9 cellular contexts compared by ENCODE assay signal in the genomic region with DNA sequence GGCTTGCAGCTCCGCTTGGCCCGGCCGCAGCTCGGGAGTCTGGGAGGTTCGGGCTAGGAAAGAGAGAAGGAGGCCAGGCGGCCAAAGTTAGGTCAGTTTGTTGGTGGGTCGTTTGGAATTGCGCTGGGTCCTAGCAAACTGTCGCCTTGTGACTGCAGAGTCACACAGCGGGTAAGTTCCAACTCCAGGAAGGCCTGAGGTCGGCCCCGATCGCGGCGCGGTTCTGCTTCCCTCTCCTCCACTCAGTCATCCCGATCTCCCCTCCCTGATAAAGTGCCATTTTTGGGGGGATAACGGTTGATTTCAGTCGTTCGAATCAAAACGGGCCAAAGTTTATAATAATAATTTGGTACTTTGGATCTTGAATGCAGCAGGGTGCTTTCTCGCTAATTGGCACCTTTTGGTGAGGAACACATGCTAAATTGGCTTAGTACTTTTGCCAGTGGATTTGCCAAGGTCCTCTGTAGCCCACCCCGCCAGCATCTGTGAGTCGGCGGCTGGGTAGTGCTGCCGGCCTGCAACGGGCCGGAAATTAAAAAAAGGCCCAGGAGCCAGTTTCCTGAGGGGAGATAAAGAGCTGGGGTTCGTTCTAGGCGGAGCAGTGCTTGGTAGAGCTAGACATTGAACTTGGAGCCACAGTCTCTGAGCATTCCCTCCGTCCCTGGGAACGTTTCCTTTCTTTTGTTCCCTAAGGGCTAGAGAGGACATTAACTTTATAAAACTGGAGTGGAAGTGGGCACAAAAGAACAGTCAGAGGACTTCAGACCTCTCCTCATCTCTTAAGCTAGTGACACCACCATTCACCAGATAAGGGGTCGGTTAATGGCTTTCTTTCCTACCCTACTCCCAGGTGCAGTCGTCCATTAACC. TPM values are rescaled to one million over a fixed set of nuclear protein-coding genes. Genes with fewer than 3 reads are reported as not detected.
DNase-seq lines count a peak whose midpoint lies in the region; ATAC-seq, FAIRE-seq and TF ChIP-seq lines count a peak whose summit lies in the region.
"Had no signal": no experiment of that assay in that cellular context is flagged by ENCODE, and none has a peak within 500 bp of the region (broad histone marks: within the 10 kb centered on the region; RNA-seq: fewer than 3 reads in every experiment).

No MANE protein-coding gene starts in this region.

- TF ChIP-seq POLR2A in endothelial cell of umbilical vein (IDR thresholded peaks at IDR 0.05; ENCODE audit: low read depth, low read length), result peak; percentile 64

- TSS peak; percentile 98 for BruUV-seq in endothelial cell of umbilical vein (replicated peaks; lab: Mats Ljungman, UMichigan)

- peaks cover 13% of the 10 kb centered on the region for H4K20me1 ChIP-seq in endothelial cell of umbilical vein (replicated peaks; ENCODE audit: control insufficient read depth, extremely low read depth, insufficient read depth, low read length)

- no peaks in the 10 kb centered on the region for H3K9me3 ChIP-seq in endothelial cell of umbilical vein (replicated peaks; ENCODE audit: control insufficient read depth, insufficient read depth, low read length)
- H3K9me3 ChIP-seq in naive thymus-derived CD4-positive, alpha-beta T cell (ENCODE audit: control insufficient read depth in 2 of 3, low read length in 3 of 3), result no peaks in the 10 kb centered on the region

- H3K79me2 ChIP-seq in endothelial cell of umbilical vein (ENCODE audit: control insufficient read depth, insufficient read depth, low read length), result peaks cover 58% of the 10 kb centered on the region

- no peak overlapping the region for H2AFZ ChIP-seq in endothelial cell of umbilical vein (ENCODE audit: low read depth, low read length)

- TF ChIP-seq CTCF in endothelial cell of umbilical vein (IDR thresholded peaks at IDR 0.05; ENCODE audit: extremely low read depth in 1 of 2, insufficient read depth in 1 of 2, low read depth in 1 of 2, low read length in 2 of 2), result no peak

- H3K4me1 ChIP-seq in endothelial cell of umbilical vein (ENCODE audit: control insufficient read depth, extremely low read depth, insufficient read depth, low read length), result peaks cover 22% of the 10 kb centered on the region
- H3K4me1 ChIP-seq in naive thymus-derived CD4-positive, alpha-beta T cell (ENCODE audit: control insufficient read depth in 2 of 2, insufficient read depth in 2 of 2, low read length in 2 of 2), result peaks cover 43 to 46% of the 10 kb centered on the region in 2 donors

- H3K27me3 ChIP-seq in endothelial cell of umbilical vein (ENCODE audit: control insufficient read depth in 2 of 2, insufficient read depth in 2 of 2, low read length in 2 of 2), result peaks cover 0 to 1% of the 10 kb centered on the region in 2 experiments
- no peaks in the 10 kb centered on the region for H3K27me3 ChIP-seq in naive thymus-derived CD4-positive, alpha-beta T cell (ENCODE audit: control insufficient read depth in 2 of 2, insufficient read depth in 2 of 2, low read length in 2 of 2)

- CTCF ChIA-PET in endothelial cell of umbilical vein (lab: Charles Lee), result interaction anchor here (0.7 to 1.8 kb wide), 5 partner anchors 34 to 78 kb away, joined by 4 to 8 read pairs (median 4); no protein-coding TSS in a partner anchor
- CTCF ChIA-PET in naive thymus-derived CD4-positive, alpha-beta T cell (lab: Charles Lee), result interaction anchor here (0.7 to 0.8 kb wide), 2 partner anchors 79 to 91 kb away, joined by 3 read pairs; no protein-coding TSS in a partner anchor

- H3K4me3 Mint-ChIP-seq in naive thymus-derived CD4-positive, alpha-beta T cell, result peak overlapping the region; percentile 81 to 93 (median 90)

- peak overlapping the region; percentile 55 to 97 (median 90) for H3K27ac Mint-ChIP-seq in naive thymus-derived CD4-positive, alpha-beta T cell

- FAIRE-seq in endothelial cell of umbilical vein (lab: Jason Lieb, UNC), result peak; percentile 74
- FAIRE-seq: colon had no signal

- H3K27me3 Mint-ChIP-seq in naive thymus-derived CD4-positive, alpha-beta T cell, result no peaks in the 10 kb centered on the region

- peak overlapping the region; percentile 69 to 78 (median 69) for H3K4me3 ChIP-seq in endothelial cell of umbilical vein (replicated peaks in 1 of 3; ENCODE audit: insufficient read depth in 1 of 3, low read depth in 1 of 3, low read length in 3 of 3)
- H3K4me3 ChIP-seq in naive thymus-derived CD4-positive, alpha-beta T cell (ENCODE audit: low read length), result peak overlapping the region; percentile 72

- peak overlapping the region; percentile 92 for H3K4me2 ChIP-seq in endothelial cell of umbilical vein (ENCODE audit: insufficient read depth, low read length)

- H3K27ac ChIP-seq in endothelial cell of umbilical vein (ENCODE audit: insufficient read depth, low read depth, low read length), result peak overlapping the region; percentile 83
- peak overlapping the region; percentile 95 for H3K27ac ChIP-seq in naive thymus-derived CD4-positive, alpha-beta T cell (ENCODE audit: low read depth, low read length)

- H3K36me3 Mint-ChIP-seq in naive thymus-derived CD4-positive, alpha-beta T cell, result peaks cover 0 to 16% (median 7%) of the 10 kb centered on the region in 5 donors

- POLR2A ChIA-PET in endothelial cell of umbilical vein (lab: Charles Lee), result interaction anchor here (0.6 to 1.0 kb wide), 3 partner anchors 10 to 1520 kb away, joined by 4 to 5 read pairs (median 5); no protein-coding TSS in a partner anchor
- POLR2A ChIA-PET in naive thymus-derived CD4-positive, alpha-beta T cell (lab: Charles Lee), result interaction anchor here (0.7 to 1.5 kb wide), 5 partner anchors 46 to 74 kb away, joined by 3 to 5 read pairs (median 3); partner anchors contain the start of gene YDJC

- H3K36me3 ChIP-seq in endothelial cell of umbilical vein (ENCODE audit: control insufficient read depth in 2 of 2, extremely low read depth in 1 of 2, insufficient read depth in 2 of 2, low read length in 2 of 2), result peaks cover 0 to 3% of the 10 kb centered on the region in 2 experiments
- H3K36me3 ChIP-seq in naive thymus-derived CD4-positive, alpha-beta T cell (ENCODE audit: control insufficient read depth in 2 of 3, insufficient read depth in 3 of 3, low read length in 3 of 3), result peaks cover 0 to 10% (median 0%) of the 10 kb centered on the region in 3 experiments

- H3K4me1 Mint-ChIP-seq in naive thymus-derived CD4-positive, alpha-beta T cell, result peaks cover 40 to 63% (median 49%) of the 10 kb centered on the region in 7 donors

- peak; percentile 28 for ATAC-seq in HG03196 (IDR thresholded peaks at IDR 0.05; ENCODE audit: unreplicated experiment)
- peak; percentile 39 for ATAC-seq in naive thymus-derived CD4-positive, alpha-beta T cell
- no peak for ATAC-seq in HG02884 (IDR thresholded peaks at IDR 0.05; ENCODE audit: unreplicated experiment)

- H3K9me1 ChIP-seq in endothelial cell of umbilical vein (replicated peaks; ENCODE audit: control insufficient read depth, extremely low read depth, insufficient read depth, low read length), result no peaks in the 10 kb centered on the region

- intact Hi-C loops in endothelial cell of umbilical vein (cut with micrococcal nuclease), result no loop called here
- intact Hi-C loops in naive thymus-derived CD4-positive, alpha-beta T cell (cut with micrococcal nuclease), result no loop called here

- DNase-seq in DMS53 (lab: John Stamatoyannopoulos, UW), result peak; percentile 31
- no peak for DNase-seq in DMS53 treated with DMSO at 0.1 percent for 48 hours (lab: John Stamatoyannopoulos, UW; ENCODE audit: unreplicated experiment)
- peak; percentile 49 for DNase-seq in UCSD-AML1 (lab: John Stamatoyannopoulos, UW; ENCODE audit: unreplicated experiment)
- peak; percentile 57 for DNase-seq in endothelial cell of umbilical vein (ENCODE audit: low read depth, low spot score)
- DNase-seq in naive thymus-derived CD4-positive, alpha-beta T cell, result peak in 1 of 9 donors; percentile 39
- no peak for DNase-seq in GDM1 (lab: John Stamatoyannopoulos, UW)

- H3K9me3 Mint-ChIP-seq in naive thymus-derived CD4-positive, alpha-beta T cell, result peaks cover 0 to 3% (median 0%) of the 10 kb centered on the region in 11 donors

- peak overlapping the region; percentile 96 for H3K9ac ChIP-seq in endothelial cell of umbilical vein (replicated peaks; ENCODE audit: extremely low read depth, insufficient read depth, low read length)

- dilution Hi-C loops in endothelial cell of umbilical vein (cut with MboI; ENCODE audit: extremely low pct_ligation_motif_present, low sequenced_read_pairs), result no loop called here

TF ChIP-seq in endothelial cell of umbilical vein, 7 proteins besides CTCF, POLR2A, EP300 and RAD21:
- TF ChIP-seq MYC (IDR thresholded peaks at IDR 0.05; ENCODE audit: low read depth, low read length) (no peak), FOS (IDR thresholded peaks at IDR 0.05; ENCODE audit: borderline replicate concordance, insufficient read depth, low read length) (no peak), POLR2AphosphoS5 (IDR thresholded peaks at IDR 0.05; ENCODE audit: insufficient read depth, low read depth, low read length) (peak; percentile 51)

RNA-seq across cellular contexts. Expression of gene UBE2L3, which starts 0.9 kb away (rescaled TPM):
- 83.5 and 84.3 TPM in 2 replicates for total RNA-seq in endothelial cell of umbilical vein
- 54.7 and 66.0 TPM in 2 replicates for polyA plus RNA-seq in endothelial cell of umbilical vein
- 70.1 and 73.2 TPM in 2 replicates for polyA plus RNA-seq in endothelial cell of umbilical vein (2011; cell fraction: cytosol; rRNA removed)
- 26.9 and 33.0 TPM in 2 replicates for polyA plus RNA-seq in endothelial cell of umbilical vein (2011; cell fraction: nucleus; rRNA removed)
- polyA plus RNA-seq in endothelial cell of umbilical vein (2012), result 82.4 and 120 TPM in 2 replicates
- polyA minus RNA-seq in endothelial cell of umbilical vein, result 36.4 and 41.0 TPM in 2 replicates
- 23.8 TPM for polyA minus RNA-seq in endothelial cell of umbilical vein (2011; cell fraction: cytosol; rRNA and poly(A)+ RNA removed)
- polyA minus RNA-seq in endothelial cell of umbilical vein (2011; cell fraction: nucleus; rRNA and poly(A)+ RNA removed), result 14.8 and 16.1 TPM in 2 replicates
- 10 to 100 TPM; 22.5 to 55.0 (median 34.2) TPM for total RNA-seq in naive thymus-derived CD4-positive, alpha-beta T cell
- 100 to 1,000 TPM in 1 of 2 donors, 10 to 100 TPM in 1; 89.8 to 101 TPM for polyA plus RNA-seq in naive thymus-derived CD4-positive, alpha-beta T cell

RNA-seq across cellular contexts. Expression of gene RIMBP3C, which starts 17.2 kb away (rescaled TPM):
- total RNA-seq in endothelial cell of umbilical vein, result 0.09 TPM in 1 of 2 replicates, not detected in the other
- 0.02 and 0.04 TPM in 2 replicates for polyA plus RNA-seq in endothelial cell of umbilical vein
- 0.03 TPM in 1 of 2 replicates, not detected in the other for polyA plus RNA-seq in endothelial cell of umbilical vein (2011; cell fraction: cytosol; rRNA removed)
- 0.01 TPM in 1 of 2 replicates, not detected in the other for polyA plus RNA-seq in endothelial cell of umbilical vein (2011; cell fraction: nucleus; rRNA removed)
- not detected in 2 replicates for polyA plus RNA-seq in endothelial cell of umbilical vein (2012)
- 0.06 and 0.10 TPM in 2 replicates for polyA minus RNA-seq in endothelial cell of umbilical vein
- 1.0 TPM for polyA minus RNA-seq in endothelial cell of umbilical vein (2011; cell fraction: cytosol; rRNA and poly(A)+ RNA removed)
- 0.05 and 0.10 TPM in 2 replicates for polyA minus RNA-seq in endothelial cell of umbilical vein (2011; cell fraction: nucleus; rRNA and poly(A)+ RNA removed)
- 1 to 10 TPM in 2 of 5 experiments, under 1 TPM in 3; 0.27 to 4.4 (median 0.77) TPM for total RNA-seq in naive thymus-derived CD4-positive, alpha-beta T cell
- polyA plus RNA-seq in naive thymus-derived CD4-positive, alpha-beta T cell, result 1 to 10 TPM in 1 of 2 donors, under 1 TPM in 1; 0.22 to 1.4 TPM

Comparison
In these comparisons a context has a peak if more than half of its experiments do, and no peak if none do; other contexts are left out.
1. DNase-seq: peak in DMS53 (single experiment), UCSD-AML1 (single experiment) and endothelial cell of umbilical vein (single experiment); none in DMS53 treated with DMSO at 0.1 percent for 48 hours (single experiment) and GDM1 (single experiment).